Comparison of ENCODE assay signal across 18 cellular contexts in the genomic region with DNA sequence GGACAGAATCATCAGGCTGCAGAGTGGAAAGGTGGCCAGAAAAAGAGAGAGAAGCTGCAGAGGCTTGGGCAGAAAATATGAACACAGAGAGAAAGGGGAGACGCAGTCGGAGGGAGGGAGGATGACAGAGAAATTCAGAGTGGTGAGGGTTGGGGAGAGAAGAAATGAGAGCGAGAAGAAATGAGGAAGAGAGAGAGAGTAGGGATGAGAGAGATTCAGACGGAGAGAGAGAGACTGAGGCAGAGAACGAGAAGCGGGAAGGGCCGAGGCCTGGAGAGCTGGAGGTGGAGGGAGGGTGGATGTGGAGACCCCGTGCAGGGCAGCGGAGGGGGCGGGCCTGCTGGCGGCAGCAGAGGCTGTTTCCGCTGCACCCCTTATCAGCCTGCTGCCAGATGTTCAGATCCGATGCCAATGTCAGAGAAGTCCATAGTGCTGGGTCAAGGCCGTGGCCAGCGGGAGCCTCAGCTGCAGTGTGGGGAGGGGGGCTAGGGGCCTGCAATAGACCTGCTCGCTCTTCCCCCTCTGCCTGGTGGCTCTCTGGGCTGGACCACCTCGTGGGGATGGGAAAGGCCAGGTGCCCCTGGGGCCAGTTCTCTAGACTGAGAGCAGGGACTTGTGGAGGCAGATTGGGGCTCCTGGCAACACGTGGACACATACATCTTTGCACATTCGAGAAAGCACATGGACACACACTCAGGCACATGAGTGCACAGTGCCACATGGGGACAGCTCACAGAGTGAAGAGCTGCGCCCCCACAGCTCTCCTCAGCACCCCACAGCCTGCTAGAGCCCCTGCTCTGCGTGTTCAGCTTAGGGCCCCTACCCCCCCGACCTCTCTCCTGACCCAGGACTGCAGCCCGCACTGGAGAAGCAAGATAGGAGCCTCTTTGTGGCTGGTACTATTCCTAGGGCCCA. TPM values are rescaled to one million over a fixed set of nuclear protein-coding genes. Genes with fewer than 3 reads are reported as not detected.
DNase-seq lines count a peak whose midpoint lies in the region; ATAC-seq and TF ChIP-seq lines count a peak whose summit lies in the region.
"Had no signal": no experiment of that assay in that cellular context is flagged by ENCODE, and none has a peak within 500 bp of the region (broad histone marks: within the 10 kb centered on the region; RNA-seq: fewer than 3 reads in every experiment).

No MANE protein-coding gene starts in this region.

- WGBS in ovary, 3 donors, result 16 to 25% (median 17%) methylated on average over 23 of the region's 23 CpGs

- no peak for TF ChIP-seq EP300 in ovary (IDR thresholded peaks at IDR 0.05)

- in situ Hi-C loops in GM13977 (cut with MboI; ENCODE audit: low pct_unique_long_range_greater_than_20kb, low sequenced_read_pairs, unreplicated experiment), result no loop called here

- H3K27ac ChIP-seq in ovary, result peak overlapping the region in 1 of 2 donors; percentile 56
- H3K27ac ChIP-seq: right atrium auricular region, RWPE1, suprapubic skin had no signal

- DNase-seq in GM13977 (ENCODE audit: low spot score), result peak; percentile 34
- peak; percentile 8 for DNase-seq in fibroblast of villous mesenchyme (ENCODE audit: low read depth)
- peak; percentile 55 to 84 (median 75) for DNase-seq in ovary
- no peak for DNase-seq in DMS53 treated with DMSO at 0.1 percent for 48 hours (lab: John Stamatoyannopoulos, UW; ENCODE audit: unreplicated experiment)
- DNase-seq in T-helper 9 cell, result no peak
- DNase-seq: activated CD4-positive, alpha-beta T cell treated with anti-CD3 and anti-CD28 coated beads, Interleukin-2, amount 10 ng/mL, durations not matched to agents 7 days and 5 days; activated naive CD8-positive, alpha-beta T cell treated with anti-CD3 and anti-CD28 coated beads for 36 hours; activated T-cell treated with anti-CD3 and anti-CD28 coated beads, Interleukin-2, amount 50 U/mL, for 1 hour; C1 segment of cervical spinal cord; NCI-H2107; NCI-H774; nephron progenitor cell had no signal

- no peak for TF ChIP-seq POLR2A in ovary (IDR thresholded peaks at IDR 0.05)

- TF ChIP-seq CTCF in GM13977 (IDR thresholded peaks at IDR 0.05; ENCODE audit: extremely low read depth, insufficient read depth, missing control alignments) (no peak), fibroblast of villous mesenchyme (IDR thresholded peaks at IDR 0.05; ENCODE audit: insufficient read depth, low read depth, low read length) (no peak), ovary (IDR thresholded peaks at IDR 0.05) (no peak)

- intact Hi-C loops in ovary (cut with DNase I), result no loop called here

- peaks cover 35% of the 10 kb centered on the region for H3K4me1 ChIP-seq in ovary (ENCODE audit: insufficient read depth)

- H3K4me3 ChIP-seq in fibroblast of villous mesenchyme (ENCODE audit: low read depth, low read length) (no peak overlapping the region), ovary (no peak overlapping the region)
- H3K4me3 ChIP-seq: right atrium auricular region, suprapubic skin had no signal

- no peaks in the 10 kb centered on the region for H3K9me3 ChIP-seq in ovary
- H3K9me3 ChIP-seq: right atrium auricular region, suprapubic skin had no signal

- ATAC-seq in SK-N-SH treated with all-trans-retinoic acid at 6 μM for 48 hours, result peak; percentile 44
- no peak for ATAC-seq in GM18868 (IDR thresholded peaks at IDR 0.05; ENCODE audit: unreplicated experiment)
- no peak for ATAC-seq in GM19463 (IDR thresholded peaks at IDR 0.05; ENCODE audit: unreplicated experiment)

- no peaks in the 10 kb centered on the region for H3K27me3 ChIP-seq in ovary
- H3K27me3 ChIP-seq: right atrium auricular region had no signal

- no peaks in the 10 kb centered on the region for H3K36me3 ChIP-seq in ovary
- H3K36me3 ChIP-seq: right atrium auricular region, suprapubic skin had no signal

TF ChIP-seq in SK-N-SH treated with all-trans-retinoic acid at 6 μM for 48 hours, 23 proteins besides CTCF, POLR2A, EP300 and RAD21:
- TF ChIP-seq TCF4 (CRISPR knock-in tag; IDR thresholded peaks at IDR 0.05; ENCODE audit: borderline replicate concordance), result peak; percentile 73; the same call in 1 of the 2 replicates
- no peak for TF ChIP-seq CSDC2 (CRISPR knock-in tag; IDR thresholded peaks at IDR 0.05)
- no peak for TF ChIP-seq ZFP3 (CRISPR knock-in tag; IDR thresholded peaks at IDR 0.05)
- TF ChIP-seq, protein P1, sequence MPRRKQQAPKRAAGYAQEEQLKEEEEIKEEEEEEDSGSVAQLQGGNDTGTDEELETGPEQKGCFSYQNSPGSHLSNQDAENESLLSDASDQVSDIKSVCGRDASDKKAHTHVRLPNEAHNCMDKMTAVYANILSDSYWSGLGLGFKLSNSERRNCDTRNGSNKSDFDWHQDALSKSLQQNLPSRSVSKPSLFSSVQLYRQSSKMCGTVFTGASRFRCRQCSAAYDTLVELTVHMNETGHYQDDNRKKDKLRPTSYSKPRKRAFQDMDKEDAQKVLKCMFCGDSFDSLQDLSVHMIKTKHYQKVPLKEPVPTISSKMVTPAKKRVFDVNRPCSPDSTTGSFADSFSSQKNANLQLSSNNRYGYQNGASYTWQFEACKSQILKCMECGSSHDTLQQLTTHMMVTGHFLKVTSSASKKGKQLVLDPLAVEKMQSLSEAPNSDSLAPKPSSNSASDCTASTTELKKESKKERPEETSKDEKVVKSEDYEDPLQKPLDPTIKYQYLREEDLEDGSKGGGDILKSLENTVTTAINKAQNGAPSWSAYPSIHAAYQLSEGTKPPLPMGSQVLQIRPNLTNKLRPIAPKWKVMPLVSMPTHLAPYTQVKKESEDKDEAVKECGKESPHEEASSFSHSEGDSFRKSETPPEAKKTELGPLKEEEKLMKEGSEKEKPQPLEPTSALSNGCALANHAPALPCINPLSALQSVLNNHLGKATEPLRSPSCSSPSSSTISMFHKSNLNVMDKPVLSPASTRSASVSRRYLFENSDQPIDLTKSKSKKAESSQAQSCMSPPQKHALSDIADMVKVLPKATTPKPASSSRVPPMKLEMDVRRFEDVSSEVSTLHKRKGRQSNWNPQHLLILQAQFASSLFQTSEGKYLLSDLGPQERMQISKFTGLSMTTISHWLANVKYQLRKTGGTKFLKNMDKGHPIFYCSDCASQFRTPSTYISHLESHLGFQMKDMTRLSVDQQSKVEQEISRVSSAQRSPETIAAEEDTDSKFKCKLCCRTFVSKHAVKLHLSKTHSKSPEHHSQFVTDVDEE (CRISPR knock-in tag; IDR thresholded peaks at IDR 0.05), result peak; percentile 79
- TF ChIP-seq BACH2 (CRISPR knock-in tag; IDR thresholded peaks at IDR 0.05; ENCODE audit: borderline replicate concordance), result no peak
- TF ChIP-seq, protein P2, sequence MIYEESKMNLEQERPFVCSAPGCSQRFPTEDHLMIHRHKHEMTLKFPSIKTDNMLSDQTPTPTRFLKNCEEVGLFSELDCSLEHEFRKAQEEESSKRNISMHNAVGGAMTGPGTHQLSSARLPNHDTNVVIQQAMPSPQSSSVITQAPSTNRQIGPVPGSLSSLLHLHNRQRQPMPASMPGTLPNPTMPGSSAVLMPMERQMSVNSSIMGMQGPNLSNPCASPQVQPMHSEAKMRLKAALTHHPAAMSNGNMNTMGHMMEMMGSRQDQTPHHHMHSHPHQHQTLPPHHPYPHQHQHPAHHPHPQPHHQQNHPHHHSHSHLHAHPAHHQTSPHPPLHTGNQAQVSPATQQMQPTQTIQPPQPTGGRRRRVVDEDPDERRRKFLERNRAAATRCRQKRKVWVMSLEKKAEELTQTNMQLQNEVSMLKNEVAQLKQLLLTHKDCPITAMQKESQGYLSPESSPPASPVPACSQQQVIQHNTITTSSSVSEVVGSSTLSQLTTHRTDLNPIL (CRISPR knock-in tag; IDR thresholded peaks at IDR 0.05; ENCODE audit: low read depth), result no peak

RNA-seq across cellular contexts. Expression of a gene that starts 4.9 kb away (rescaled TPM):
- total RNA-seq in fibroblast of villous mesenchyme (not detected in 2 replicates), ovary (10 to 100 TPM; 14.7 to 73.6 (median 50.6) TPM)
- polyA plus RNA-seq in ovary, result 10 to 100 TPM; 31.8 to 45.2 TPM
- total RNA-seq: activated CD4-positive, alpha-beta T cell treated with anti-CD3 and anti-CD28 coated beads, Interleukin-2, amount 10 ng/mL, durations not matched to agents 7 days and 5 days; activated naive CD8-positive, alpha-beta T cell treated with anti-CD3 and anti-CD28 coated beads for 36 hours; right atrium auricular region; suprapubic skin had no signal

Comparison
In these comparisons a context has a peak if more than half of its experiments do, and no peak if none do; other contexts are left out.
1. DNase-seq: peak in GM13977 (single experiment), fibroblast of villous mesenchyme (single experiment) and ovary (5 of 5); none in DMS53 treated with DMSO at 0.1 percent for 48 hours (single experiment) and T-helper 9 cell (single experiment).
2. RNA of a gene that starts 4.9 kb away (total RNA-seq): 14.7 to 73.6 TPM in ovary; not detected in fibroblast of villous mesenchyme; every median in the first group is over 10 times any median in the second.